Comparison of ENCODE assay signal across 31 cellular contexts in genomic region chr7:21135437-21135836, GRCh38.
"Had no signal": no experiment of that assay in that cellular context is flagged by ENCODE, and none has a peak within 500 bp of the region (broad histone marks: within the 10 kb centered on the region; RNA-seq: fewer than 3 reads in every experiment).

No MANE protein-coding gene starts in this region.

- H3K36me3 Mint-ChIP-seq: activated CD4-positive, alpha-beta memory T cell treated with anti-CD3 and anti-CD28 coated beads for 36 hours; activated naive CD4-positive, alpha-beta T cell treated with anti-CD3 and anti-CD28 coated beads, Interleukin-2, amount 10 ng/mL, durations not matched to agents 7 days and 5 days; activated naive CD4-positive, alpha-beta T cell treated with anti-CD3 and anti-CD28 coated beads, Interleukin-2, amount 50 U/mL, for 24 hours; activated naive CD8-positive, alpha-beta T cell treated with anti-CD3 and anti-CD28 coated beads for 36 hours had no signal

- H3K36me3 ChIP-seq: adrenal gland, brain microvascular endothelial cell, breast epithelium had no signal

- H3K9me3 Mint-ChIP-seq: activated naive CD4-positive, alpha-beta T cell treated with anti-CD3 and anti-CD28 coated beads, Interleukin-2, amount 10 ng/mL, durations not matched to agents 7 days and 5 days; activated T-helper 2 cell treated with anti-CD3 and anti-CD28 coated beads, Interferon-gamma antibody, Interleukin-2, Interleukin-4, amounts not matched to agents 10 μg/mL and 5 μg/mL and 100 μg/mL, durations not matched to agents 14 hours and 24 hours and 36 hours; T-helper 2 cell treated with Interferon-gamma antibody and Interleukin-4, amounts not matched to agents 5 μg/mL and 100 μg/mL, for 36 hours had no signal

- H3K4me3 Mint-ChIP-seq: activated B cell treated with CpG ODN at 0.5 μM for 24 hours; activated CD4-positive, alpha-beta memory T cell treated with anti-CD3 and anti-CD28 coated beads for 36 hours; activated CD4-positive, alpha-beta T cell treated with anti-CD3 and anti-CD28 coated beads, Interleukin-2, amount 10 ng/mL, durations not matched to agents 24 days and 14 days; activated CD8-positive, alpha-beta T cell treated with anti-CD3 and anti-CD28 coated beads for 36 hours; activated naive CD4-positive, alpha-beta T cell treated with anti-CD3 and anti-CD28 coated beads, Interleukin-2, amount 10 ng/mL, durations not matched to agents 7 days and 5 days; activated naive CD4-positive, alpha-beta T cell treated with anti-CD3 and anti-CD28 coated beads, Interleukin-2, amount 50 U/mL, for 24 hours; activated naive CD8-positive, alpha-beta T cell treated with anti-CD3 and anti-CD28 coated beads for 36 hours; activated T-cell treated with anti-CD3 and anti-CD28 coated beads, Interleukin-2, amount 50 U/mL, for 24 hours; T-helper 1 cell treated with Interleukin-12 subunit alpha and Interleukin-12 subunit beta and Interleukin-4 antibody, amounts not matched to agents 30 μg/mL and 1 μg/mL, for 36 hours; T-helper 2 cell treated with Interferon-gamma antibody and Interleukin-4, amounts not matched to agents 5 μg/mL and 100 μg/mL, for 36 hours had no signal

- DNase-seq: activated B cell treated with CpG ODN at 0.5 μM for 24 hours; activated CD4-positive, alpha-beta memory T cell treated with anti-CD3 and anti-CD28 coated beads for 36 hours; activated CD4-positive, alpha-beta T cell treated with anti-CD3 and anti-CD28 coated beads for 4 hours; activated CD4-positive, alpha-beta T cell treated with anti-CD3 and anti-CD28 coated beads, Interleukin-2, amount 10 ng/mL, durations not matched to agents 24 days and 14 days; activated CD4-positive, alpha-beta T cell treated with anti-CD3 and anti-CD28 coated beads, Interleukin-2, amount 50 U/mL, for 1 hour; activated CD4-positive, alpha-beta T cell treated with anti-CD3 and anti-CD28 coated beads, Interleukin-2, amount 50 U/mL, for 4 hours; activated CD4-positive, CD25-positive, alpha-beta regulatory T cell treated with anti-CD3 and anti-CD28 coated beads, Interleukin-2, amount 50 U/mL, for 72 hours; activated CD8-positive, alpha-beta memory T cell treated with anti-CD3 and anti-CD28 coated beads, Interleukin-2, amount 50 U/mL, for 48 hours; activated CD8-positive, alpha-beta T cell treated with anti-CD3 and anti-CD28 coated beads for 36 hours; activated effector memory CD4-positive, alpha-beta T cell treated with Interleukin-2 at 50 U/mL for 16 hours; activated gamma-delta T cell; activated naive CD4-positive, alpha-beta T cell treated with anti-CD3 and anti-CD28 coated beads, Interleukin-2, amount 10 ng/mL, durations not matched to agents 7 days and 5 days; activated naive CD4-positive, alpha-beta T cell treated with Interleukin-2 at 50 U/mL for 16 hours; activated naive CD8-positive, alpha-beta T cell treated with anti-CD3 and anti-CD28 coated beads for 36 hours; activated T-cell treated with anti-CD3 and anti-CD28 coated beads, Interleukin-2, amount 50 U/mL, for 24 hours; activated T-cell treated with anti-CD3 and anti-CD28 coated beads, Interleukin-2, amount 50 U/mL, for 48 hours; adrenal gland; amniotic stem cell; aorta; body of pancreas; brain microvascular endothelial cell; central memory CD4-positive, alpha-beta T cell; SW 1271; T-helper 1 cell; T-helper 2 cell; T-helper 9 cell had no signal

- H3K4me3 ChIP-seq: adrenal gland, body of pancreas, breast epithelium had no signal

- H3K4me1 ChIP-seq: adrenal gland, body of pancreas, breast epithelium had no signal

- H3K9me3 ChIP-seq: adrenal gland had no signal

- H3K4me1 Mint-ChIP-seq: activated B cell treated with CpG ODN at 0.5 μM for 24 hours; activated CD4-positive, alpha-beta T cell treated with anti-CD3 and anti-CD28 coated beads, Interleukin-2, amount 10 ng/mL, durations not matched to agents 24 days and 14 days; activated naive CD4-positive, alpha-beta T cell treated with anti-CD3 and anti-CD28 coated beads, Interleukin-2, amount 10 ng/mL, durations not matched to agents 7 days and 5 days; activated naive CD4-positive, alpha-beta T cell treated with anti-CD3 and anti-CD28 coated beads, Interleukin-2, amount 50 U/mL, for 24 hours; activated naive CD8-positive, alpha-beta T cell treated with anti-CD3 and anti-CD28 coated beads for 36 hours had no signal

- H3K27ac Mint-ChIP-seq: activated B cell treated with CpG ODN at 0.5 μM for 24 hours; activated CD4-positive, alpha-beta memory T cell treated with anti-CD3 and anti-CD28 coated beads for 36 hours; activated CD4-positive, alpha-beta T cell treated with anti-CD3 and anti-CD28 coated beads, Interleukin-2, amount 10 ng/mL, durations not matched to agents 24 days and 14 days; activated CD8-positive, alpha-beta T cell treated with anti-CD3 and anti-CD28 coated beads for 36 hours; activated naive CD4-positive, alpha-beta T cell treated with anti-CD3 and anti-CD28 coated beads, Interleukin-2, amount 10 ng/mL, durations not matched to agents 7 days and 5 days; activated naive CD4-positive, alpha-beta T cell treated with anti-CD3 and anti-CD28 coated beads, Interleukin-2, amount 50 U/mL, for 24 hours; activated naive CD8-positive, alpha-beta T cell treated with anti-CD3 and anti-CD28 coated beads for 36 hours; activated T-cell treated with anti-CD3 and anti-CD28 coated beads, Interleukin-2, amount 50 U/mL, for 24 hours; activated T-helper 2 cell treated with anti-CD3 and anti-CD28 coated beads, Interferon-gamma antibody, Interleukin-2, Interleukin-4, amounts not matched to agents 10 μg/mL and 5 μg/mL and 100 μg/mL, durations not matched to agents 14 hours and 24 hours and 36 hours; T-helper 1 cell treated with Interleukin-12 subunit alpha and Interleukin-12 subunit beta and Interleukin-4 antibody, amounts not matched to agents 30 μg/mL and 1 μg/mL, for 36 hours; T-helper 2 cell treated with Interferon-gamma antibody and Interleukin-4, amounts not matched to agents 5 μg/mL and 100 μg/mL, for 36 hours had no signal

- H3K27me3 Mint-ChIP-seq: activated naive CD4-positive, alpha-beta T cell treated with anti-CD3 and anti-CD28 coated beads, Interleukin-2, amount 10 ng/mL, durations not matched to agents 7 days and 5 days had no signal

- ATAC-seq: activated CD8-positive, alpha-beta T cell treated with anti-CD3 and anti-CD28 coated beads for 36 hours; body of pancreas had no signal
